14 cellular contexts compared by ENCODE assay signal in genomic region chr17:48333034-48333491, GRCh38.
DNase-seq lines count a peak whose midpoint lies in the region; ATAC-seq, FAIRE-seq and TF ChIP-seq lines count a peak whose summit lies in the region.
"Had no signal": no experiment of that assay in that cellular context is flagged by ENCODE, and none has a peak within 500 bp of the region (broad histone marks: within the 10 kb centered on the region; RNA-seq: fewer than 3 reads in every experiment).

No MANE protein-coding gene starts in this region.

- peak overlapping the region; percentile 42; the same call in 1 of the 2 replicates for H3K27ac ChIP-seq in GM12878 (ENCODE audit: control insufficient read depth, insufficient read depth)
- H3K27ac ChIP-seq: pancreas had no signal

- no peaks in the 10 kb centered on the region for H3K9me3 ChIP-seq in GM12878 (replicated peaks; ENCODE audit: control insufficient read depth, insufficient read depth, low read length)
- H3K9me3 ChIP-seq: pancreas had no signal

- TF ChIP-seq RAD21 in GM12878 (IDR thresholded peaks at IDR 0.05; ENCODE audit: insufficient read depth, low read depth, low read length), result no peak

- DNase-seq in stimulated activated naive CD8-positive, alpha-beta T cell treated with anti-CD3 and anti-CD28 coated beads, Interleukin-15, amount 100 ng/mL, for 72 hours, result no peak
- no peak for DNase-seq in stimulated activated naive CD8-positive, alpha-beta T cell treated with anti-CD3 and anti-CD28 coated beads, Interleukin-15, Interleukin-2, amounts not matched to agents 100 U/mL and 50 U/mL, for 24 hours
- DNase-seq in M059J (ENCODE audit: low read depth) (peak; percentile 10), GM12878 (ENCODE audit: low read depth, low spot score) (no peak), dedifferentiated amniotic fluid mesenchymal stem cell (ENCODE audit: extremely low spot score) (no peak), SW480 (ENCODE audit: low spot score) (no peak)
- DNase-seq: activated naive CD8-positive, alpha-beta T cell treated with anti-CD3 and anti-CD28 coated beads, Interleukin-2, amount 50 U/mL, for 24 hours; head of caudate nucleus; pancreas; substantia nigra had no signal

- peak; percentile 82 for ATAC-seq in stimulated activated naive CD8-positive, alpha-beta T cell treated with anti-CD3 and anti-CD28 coated beads, Interleukin-15, amount 100 ng/mL, for 72 hours
- no peak for ATAC-seq in stimulated activated naive CD8-positive, alpha-beta T cell treated with anti-CD3 and anti-CD28 coated beads, Interleukin-15, Interleukin-2, amounts not matched to agents 100 U/mL and 50 U/mL, for 24 hours
- peak; percentile 70 for ATAC-seq in GM12878
- ATAC-seq in HG02763 (IDR thresholded peaks at IDR 0.05; ENCODE audit: unreplicated experiment), result no peak
- ATAC-seq in GM21737 (IDR thresholded peaks at IDR 0.05; ENCODE audit: unreplicated experiment), result no peak
- ATAC-seq: activated naive CD8-positive, alpha-beta T cell treated with anti-CD3 and anti-CD28 coated beads, Interleukin-2, amount 50 U/mL, for 24 hours; pancreas; WTC11 had no signal

- peaks cover 10% of the 10 kb centered on the region for H3K4me1 Mint-ChIP-seq in stimulated activated naive CD8-positive, alpha-beta T cell treated with anti-CD3 and anti-CD28 coated beads, Interleukin-15, amount 100 ng/mL, for 72 hours

- intact Hi-C loops in GM12878 (cut with micrococcal nuclease; ENCODE audit: unreplicated experiment), result loop anchor here (10.0 kb wide), 2 partner anchors 68 to 178 kb away; no protein-coding TSS in a partner anchor

- no peak overlapping the region for H3K4me3 Mint-ChIP-seq in stimulated activated naive CD8-positive, alpha-beta T cell treated with anti-CD3 and anti-CD28 coated beads, Interleukin-15, amount 100 ng/mL, for 72 hours
- H3K4me3 Mint-ChIP-seq: activated naive CD8-positive, alpha-beta T cell treated with anti-CD3 and anti-CD28 coated beads, Interleukin-2, amount 50 U/mL, for 24 hours; WTC11 had no signal

- no peaks in the 10 kb centered on the region for H3K27me3 Mint-ChIP-seq in stimulated activated naive CD8-positive, alpha-beta T cell treated with anti-CD3 and anti-CD28 coated beads, Interleukin-15, amount 100 ng/mL, for 72 hours
- H3K27me3 Mint-ChIP-seq: activated naive CD8-positive, alpha-beta T cell treated with anti-CD3 and anti-CD28 coated beads, Interleukin-2, amount 50 U/mL, for 24 hours had no signal

- H3K27me3 ChIP-seq in GM12878 (replicated peaks in 1 of 2; ENCODE audit: control insufficient read depth in 2 of 2, insufficient read depth in 2 of 2, low read length in 1 of 2), result no peaks in the 10 kb centered on the region

- RAD21 ChIA-PET in GM12878 (lab: Charles Lee; ENCODE audit: unreplicated experiment), result interaction anchor here (0.6 to 5.0 kb wide), 24 partner anchors 9 to 260 kb away, joined by 3 to 89 read pairs (median 4); partner anchors contain the start of genes HOXB5 and SNX11

- H2AFZ ChIP-seq in GM12878 (ENCODE audit: control insufficient read depth, low read depth, low read length), result no peak overlapping the region

- H4K20me1 ChIP-seq in GM12878 (ENCODE audit: control insufficient read depth, insufficient read depth), result no peaks in the 10 kb centered on the region

- POLR2A ChIA-PET in GM12878 (lab: Charles Lee), result interaction anchor here (0.6 to 1.6 kb wide), 6 partner anchors 14 to 394 kb away, joined by 3 to 5 read pairs (median 3); no protein-coding TSS in a partner anchor

- H3K4me1 ChIP-seq in GM12878 (ENCODE audit: control insufficient read depth, insufficient read depth, low read length), result peaks cover 10% of the 10 kb centered on the region; the same call in 1 of the 2 replicates
- H3K4me1 ChIP-seq: pancreas had no signal

- no peak for TF ChIP-seq POLR2A in GM12878 (IDR thresholded peaks at IDR 0.05; ENCODE audit: low read depth, low read length)

- CTCF ChIA-PET in GM12878 (lab: Yijun Ruan, JAX), result interaction anchor here (0.9 to 8.2 kb wide), 22 partner anchors 9 to 308 kb away, joined by 3 to 107 read pairs (median 6); no protein-coding TSS in a partner anchor

- H3K27ac Mint-ChIP-seq in stimulated activated naive CD8-positive, alpha-beta T cell treated with anti-CD3 and anti-CD28 coated beads, Interleukin-15, amount 100 ng/mL, for 72 hours, result no peak overlapping the region
- H3K27ac Mint-ChIP-seq: activated naive CD8-positive, alpha-beta T cell treated with anti-CD3 and anti-CD28 coated beads, Interleukin-2, amount 50 U/mL, for 24 hours; WTC11 had no signal

- no peaks in the 10 kb centered on the region for H3K9me3 Mint-ChIP-seq in stimulated activated naive CD8-positive, alpha-beta T cell treated with anti-CD3 and anti-CD28 coated beads, Interleukin-15, amount 100 ng/mL, for 72 hours
- H3K9me3 Mint-ChIP-seq: activated naive CD8-positive, alpha-beta T cell treated with anti-CD3 and anti-CD28 coated beads, Interleukin-2, amount 50 U/mL, for 24 hours; WTC11 had no signal

- TF ChIP-seq CTCF in GM12878 (IDR thresholded peaks at IDR 0.05 in 2 of 3, conservative IDR thresholded peaks at IDR 0.05 in 1 of 3; ENCODE audit: control insufficient read depth in 2 of 3, extremely low read depth in 1 of 3, insufficient read depth in 1 of 3, low read depth in 3 of 3, low read length in 3 of 3), result no peak

- no peaks in the 10 kb centered on the region for H3K79me2 ChIP-seq in GM12878 (ENCODE audit: control insufficient read depth, insufficient read depth, low read length)

- no peak overlapping the region for H3K4me3 ChIP-seq in GM12878
- H3K4me3 ChIP-seq: pancreas had no signal

- H3K9ac ChIP-seq in GM12878 (ENCODE audit: control insufficient read depth, insufficient read depth, low read length), result no peak overlapping the region

- 40% methylated on average over 1 of the region's 1 CpG for WGBS in GM12878 (ENCODE audit: insufficient coverage, insufficient replicate concordance, low lambda C conversion rate, missing lambda C conversion rate)

- no peak for TF ChIP-seq EP300 in GM12878 (IDR thresholded peaks at IDR 0.05; ENCODE audit: borderline replicate concordance in 1 of 2, control insufficient read depth in 1 of 2, low read depth in 2 of 2, low read length in 2 of 2)

- 0 out of 2 replicates have a peak overlapping the region, but pooled peaks have one; percentile 35 for H3K4me2 ChIP-seq in GM12878 (ENCODE audit: control insufficient read depth, insufficient read depth)

- FAIRE-seq in GM12878 (lab: Jason Lieb, UNC), result no peak
- FAIRE-seq: endothelial cell of umbilical vein, pancreas had no signal

- SMC1A ChIA-PET in GM12878 (lab: Charles Lee; ENCODE audit: uncharacterized antibody, unreplicated experiment), result interaction anchor here (0.6 to 4.8 kb wide), 29 partner anchors 9 to 342 kb away, joined by 3 to 51 read pairs (median 4); partner anchors contain the start of gene HOXB5

- no peaks in the 10 kb centered on the region for H3K36me3 ChIP-seq in GM12878 (ENCODE audit: control insufficient read depth in 2 of 2, insufficient read depth in 2 of 2, low read length in 1 of 2)
- H3K36me3 ChIP-seq: pancreas had no signal

- no TSS peak for BruUV-seq in GM12878 (replicated peaks; lab: Mats Ljungman, UMichigan)

- in situ Hi-C loops in GM12878 (cut with MboI), result no loop called here

TF ChIP-seq in GM12878, 131 proteins besides CTCF, POLR2A, EP300 and RAD21 (continues in another document):
- TF ChIP-seq RUNX3 (IDR thresholded peaks at IDR 0.05; ENCODE audit: low read length), result peak; percentile 71
- peak; percentile 60; the same call in 1 of the 2 replicates for TF ChIP-seq ATF2 (IDR thresholded peaks at IDR 0.05; ENCODE audit: low read length)
- TF ChIP-seq CEBPB (IDR thresholded peaks at IDR 0.05; ENCODE audit: borderline replicate concordance in 1 of 2, low read depth in 2 of 2, low read length in 2 of 2), result peak in 1 of 2 experiments; percentile 46; a peak in 1 of 4 replicates
- no peak for TF ChIP-seq EED (IDR thresholded peaks at IDR 0.05; ENCODE audit: low read depth)
- no peak for TF ChIP-seq SIX5 (IDR thresholded peaks at IDR 0.05; ENCODE audit: low read depth, low read length, severe bottlenecking)
- TF ChIP-seq TBL1XR1 (IDR thresholded peaks at IDR 0.05; ENCODE audit: low read depth, low read length), result no peak
- no peak for TF ChIP-seq EZH2 (IDR thresholded peaks at IDR 0.05; ENCODE audit: borderline replicate concordance, control insufficient read depth, low read depth, low read length)
- TF ChIP-seq BCL3 (IDR thresholded peaks at IDR 0.05; ENCODE audit: borderline replicate concordance, insufficient read depth, low read depth, low read length, poor library complexity, severe bottlenecking), result peak; percentile 42
- TF ChIP-seq JUNB (IDR thresholded peaks at IDR 0.05), result peak; percentile 92
- TF ChIP-seq MEF2A (IDR thresholded peaks at IDR 0.05; ENCODE audit: insufficient read depth, low read depth, low read length), result 0 out of 2 replicates have a peak, but pooled peaks have one; percentile 38
- peak; percentile 19; the same call in 1 of the 2 replicates for TF ChIP-seq IRF4 (IDR thresholded peaks at IDR 0.05; ENCODE audit: low read depth, low read length)
- TF ChIP-seq HDGF (IDR thresholded peaks at IDR 0.05), result no peak
- no peak for TF ChIP-seq MTA3 (IDR thresholded peaks at IDR 0.05; ENCODE audit: borderline replicate concordance, low read length)
- TF ChIP-seq SMC3 (IDR thresholded peaks at IDR 0.05; ENCODE audit: borderline replicate concordance, low read length), result no peak
- no peak for TF ChIP-seq SUZ12 (IDR thresholded peaks at IDR 0.05; ENCODE audit: unreplicated experiment)
- peak; percentile 68; the same call in 1 of the 2 replicates for TF ChIP-seq FOXM1 (IDR thresholded peaks at IDR 0.05; ENCODE audit: low read depth, low read length)

Comparison
In these comparisons a context has a peak if more than half of its experiments do, and no peak if none do; other contexts are left out.
1. ATAC-seq: peak in stimulated activated naive CD8-positive, alpha-beta T cell treated with anti-CD3 and anti-CD28 coated beads, Interleukin-15, amount 100 ng/mL, for 72 hours (single experiment) and GM12878 (single experiment); none in stimulated activated naive CD8-positive, alpha-beta T cell treated with anti-CD3 and anti-CD28 coated beads, Interleukin-15, Interleukin-2, amounts not matched to agents 100 U/mL and 50 U/mL, for 24 hours (single experiment), HG02763 (single experiment) and GM21737 (single experiment).